Comparison of ENCODE assay signal across 16 cellular contexts in genomic region chr1:164369698-164370365, GRCh38.
"Had no signal": no experiment of that assay in that cellular context is flagged by ENCODE, and none has a peak within 500 bp of the region (broad histone marks: within the 10 kb centered on the region; RNA-seq: fewer than 3 reads in every experiment).

No MANE protein-coding gene starts in this region.

- H3K4me3 Mint-ChIP-seq: activated CD4-positive, alpha-beta memory T cell treated with anti-CD3 and anti-CD28 coated beads for 36 hours; activated naive CD8-positive, alpha-beta T cell treated with anti-CD3 and anti-CD28 coated beads, Interleukin-2, amount 10 ng/mL, durations not matched to agents 7 days and 5 days; central memory CD8-positive, alpha-beta T cell; endodermal cell; natural killer cell had no signal

- H3K4me3 ChIP-seq: mucosa of descending colon had no signal

- H3K27ac Mint-ChIP-seq: activated CD4-positive, alpha-beta memory T cell treated with anti-CD3 and anti-CD28 coated beads for 36 hours; activated naive CD8-positive, alpha-beta T cell treated with anti-CD3 and anti-CD28 coated beads, Interleukin-2, amount 10 ng/mL, durations not matched to agents 7 days and 5 days; endodermal cell; natural killer cell; progenitor cell of endocrine pancreas had no signal

- H3K36me3 Mint-ChIP-seq: activated CD4-positive, alpha-beta memory T cell treated with anti-CD3 and anti-CD28 coated beads for 36 hours; activated naive CD8-positive, alpha-beta T cell treated with anti-CD3 and anti-CD28 coated beads, Interleukin-2, amount 10 ng/mL, durations not matched to agents 7 days and 5 days; natural killer cell had no signal

- DNase-seq: activated CD4-positive, alpha-beta memory T cell treated with anti-CD3 and anti-CD28 coated beads for 36 hours; activated gamma-delta T cell treated with Interleukin-2 at 50 U/mL for 16 hours; activated naive CD8-positive, alpha-beta T cell treated with anti-CD3 and anti-CD28 coated beads, Interleukin-2, amount 10 ng/mL, durations not matched to agents 7 days and 5 days; activated T-cell treated with anti-CD3 and anti-CD28 coated beads, Interleukin-2, amount 50 U/mL, for 48 hours; aorta; dermis blood vessel endothelial cell; endodermal cell; erythroblast; mucosa of descending colon; natural killer cell; occipital lobe; stimulated activated CD4-positive, alpha-beta T cell treated with anti-CD3 and anti-CD28 coated beads, Interleukin-4, amount 100 ng/mL, for 1 hour; stimulated activated CD8-positive, alpha-beta memory T cell treated with anti-CD3 and anti-CD28 coated beads, Interleukin-4, amount 100 ng/mL, for 48 hours; stimulated activated naive CD8-positive, alpha-beta T cell treated with anti-CD3 and anti-CD28 coated beads, Interleukin-15, Interleukin-2, amounts not matched to agents 100 U/mL and 50 U/mL, for 24 hours had no signal

- H3K27me3 Mint-ChIP-seq: activated CD4-positive, alpha-beta memory T cell treated with anti-CD3 and anti-CD28 coated beads for 36 hours; activated naive CD8-positive, alpha-beta T cell treated with anti-CD3 and anti-CD28 coated beads, Interleukin-2, amount 10 ng/mL, durations not matched to agents 7 days and 5 days; central memory CD8-positive, alpha-beta T cell had no signal

- H3K4me1 Mint-ChIP-seq: activated naive CD8-positive, alpha-beta T cell treated with anti-CD3 and anti-CD28 coated beads, Interleukin-2, amount 10 ng/mL, durations not matched to agents 7 days and 5 days; central memory CD8-positive, alpha-beta T cell; natural killer cell had no signal
